ENCODE assay signal across 8 cellular contexts in genomic region chr4:2260336-2261109, GRCh38. TPM values are rescaled to one million over a fixed set of nuclear protein-coding genes. Genes with fewer than 3 reads are reported as not detected.
DNase-seq lines count a peak whose midpoint lies in the region; ATAC-seq and TF ChIP-seq lines count a peak whose summit lies in the region.

No MANE protein-coding gene starts in this region.

- H3K27ac Mint-ChIP-seq in activated naive CD8-positive, alpha-beta T cell treated with anti-CD3 and anti-CD28 coated beads, Interleukin-2, amount 50 U/mL, for 24 hours, result no peak overlapping the region

- no peaks in the 10 kb centered on the region for H3K9me3 Mint-ChIP-seq in activated naive CD8-positive, alpha-beta T cell treated with anti-CD3 and anti-CD28 coated beads, Interleukin-2, amount 50 U/mL, for 24 hours

- ATAC-seq in activated naive CD8-positive, alpha-beta T cell treated with anti-CD3 and anti-CD28 coated beads, Interleukin-2, amount 50 U/mL, for 24 hours, result no peak

- H3K27me3 Mint-ChIP-seq in activated naive CD8-positive, alpha-beta T cell treated with anti-CD3 and anti-CD28 coated beads, Interleukin-2, amount 50 U/mL, for 24 hours, result no peaks in the 10 kb centered on the region

- intact Hi-C loops in spleen (cut with DNase I; ENCODE audit: low total_unique reads), result loop anchor here (10.0 kb wide), 1 partner anchor 154 kb away; the partner anchor contains the start of genes CFAP99 and ZFYVE28

- 44 to 56% (median 47%) methylated on average over 20 to 23 of the region's 23 CpGs for WGBS in spleen, 5 donors

- peak overlapping the region; percentile 50 for H3K4me3 Mint-ChIP-seq in activated naive CD8-positive, alpha-beta T cell treated with anti-CD3 and anti-CD28 coated beads, Interleukin-2, amount 50 U/mL, for 24 hours

- no peaks in the 10 kb centered on the region for H3K36me3 Mint-ChIP-seq in activated naive CD8-positive, alpha-beta T cell treated with anti-CD3 and anti-CD28 coated beads, Interleukin-2, amount 50 U/mL, for 24 hours (ENCODE audit: low read depth)

- H3K36me3 ChIP-seq in HUES48 (ENCODE audit: control insufficient read depth, insufficient read depth, low read length) (no peaks in the 10 kb centered on the region), iPS-18a (ENCODE audit: control insufficient read depth, low read depth, low read length) (no peaks in the 10 kb centered on the region), spleen (peaks cover 0 to 48% (median 17%) of the 10 kb centered on the region in 6 donors)

- H3K9ac ChIP-seq in HUES48 (ENCODE audit: low read depth, low read length) (no peak overlapping the region), iPS-18a (ENCODE audit: low read length) (peak overlapping the region; percentile 17)

- TF ChIP-seq POLR2A in spleen (IDR thresholded peaks at IDR 0.05), result no peak

- DNase-seq in activated naive CD8-positive, alpha-beta T cell treated with anti-CD3 and anti-CD28 coated beads, Interleukin-2, amount 50 U/mL, for 24 hours, result no peak
- DNase-seq in spleen (peak; percentile 89), NCI-H82 (lab: John Stamatoyannopoulos, UW) (no peak), HuH-7 (ENCODE audit: low spot score) (no peak), NCI-H1092 (lab: John Stamatoyannopoulos, UW) (no peak)
- no peak for DNase-seq in stimulated activated CD4-positive, alpha-beta T cell treated with anti-CD3 and anti-CD28 coated beads, Interleukin-4, amount 100 ng/mL, for 4 hours

- H3K9me3 ChIP-seq in HUES48 (ENCODE audit: control insufficient read depth, insufficient read depth, low read length) (no peaks in the 10 kb centered on the region), iPS-18a (ENCODE audit: control insufficient read depth, low read depth, low read length) (no peaks in the 10 kb centered on the region), spleen (no peaks in the 10 kb centered on the region)

- no peak overlapping the region for H3K27ac ChIP-seq in HUES48 (ENCODE audit: low read depth, low read length)
- no peak overlapping the region for H3K27ac ChIP-seq in iPS-18a (ENCODE audit: low read length)
- peak overlapping the region; percentile 64 to 99 (median 98) for H3K27ac ChIP-seq in spleen

- peak overlapping the region; percentile 77 for H3K4me3 ChIP-seq in HUES48 (ENCODE audit: low read depth, low read length)
- peak overlapping the region; percentile 65 for H3K4me3 ChIP-seq in iPS-18a (ENCODE audit: low read length)
- peak overlapping the region; percentile 93 to 99 (median 98) for H3K4me3 ChIP-seq in spleen

- H3K4me1 ChIP-seq in HUES48 (ENCODE audit: control insufficient read depth, insufficient read depth, low read length) (peaks cover 4% of the 10 kb centered on the region; the same call in 1 of the 2 replicates), iPS-18a (ENCODE audit: control insufficient read depth, low read depth, low read length) (peaks cover 7% of the 10 kb centered on the region), spleen (peaks cover 51 to 84% (median 74%) of the 10 kb centered on the region in 6 donors)

- peaks cover 4% of the 10 kb centered on the region for H3K4me1 Mint-ChIP-seq in activated naive CD8-positive, alpha-beta T cell treated with anti-CD3 and anti-CD28 coated beads, Interleukin-2, amount 50 U/mL, for 24 hours

- H3K27me3 ChIP-seq in HUES48 (ENCODE audit: control insufficient read depth, insufficient read depth, low read length) (no peaks in the 10 kb centered on the region), iPS-18a (ENCODE audit: control insufficient read depth, insufficient read depth, low read length) (no peaks in the 10 kb centered on the region), spleen (replicated peaks in 1 of 7) (no peaks in the 10 kb centered on the region)

- TF ChIP-seq CTCF in spleen (IDR thresholded peaks at IDR 0.05 in 8 of 11, conservative IDR thresholded peaks at IDR 0.05 in 3 of 11), result no peak

RNA-seq across cellular contexts. Expression of gene MXD4, which starts 1.4 kb away (rescaled TPM):
- total RNA-seq in spleen, result 100 to 1,000 TPM in 5 of 7 donors, 10 to 100 TPM in 2; 51.8 to 128 (median 112) TPM
- 100 to 1,000 TPM in 1 of 3 donors, 10 to 100 TPM in 2; 36.0 to 103 (median 38.4) TPM for polyA plus RNA-seq in spleen

RNA-seq across cellular contexts. Expression of gene HAUS3, which starts 18.6 kb away (rescaled TPM):
- total RNA-seq in spleen, result 10 to 100 TPM; 16.2 to 22.4 (median 19.2) TPM
- 10 to 100 TPM; 10.3 to 15.0 (median 13.0) TPM for polyA plus RNA-seq in spleen

RNA-seq across cellular contexts. Expression of gene POLN, which starts 18.6 kb away (rescaled TPM):
- total RNA-seq in spleen, result 1 to 10 TPM; 1.9 to 3.5 (median 2.9) TPM
- 1 to 10 TPM; 1.2 to 1.5 (median 1.5) TPM for polyA plus RNA-seq in spleen

Comparison
In these comparisons a context has a peak if more than half of its experiments do, and no peak if none do; other contexts are left out.
1. H3K27ac ChIP-seq: peak in spleen (8 of 8); none in HUES48 (single experiment) and iPS-18a (single experiment).
2. Peak in every context shown above with its lines, with median percentiles within 50 percentile points of each other: H3K4me3 ChIP-seq.